In the genomic region with DNA sequence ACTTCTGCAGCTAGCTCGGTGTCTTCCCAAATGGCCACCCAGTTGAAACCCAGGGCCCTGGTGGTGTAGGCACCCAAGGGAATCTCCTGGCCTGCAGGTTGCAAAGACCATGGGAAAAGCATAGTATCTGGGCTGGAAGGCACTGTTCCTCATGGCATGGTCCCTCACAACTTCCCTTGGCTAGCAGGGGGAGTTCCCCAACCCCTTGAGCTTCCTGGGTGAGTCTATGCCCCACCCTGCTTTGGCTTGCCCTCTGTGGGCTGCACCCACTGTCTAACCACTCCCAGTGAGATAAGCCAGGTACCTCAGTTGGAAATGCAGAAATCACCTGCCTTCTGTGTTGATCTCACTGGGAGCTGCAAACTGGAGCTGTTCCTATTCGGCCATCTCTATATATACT, we compare ENCODE assay signal across 10 cellular contexts. TPM values are rescaled to one million over a fixed set of nuclear protein-coding genes. Genes with fewer than 3 reads are reported as not detected.
DNase-seq lines count a peak whose midpoint lies in the region; ATAC-seq, FAIRE-seq and TF ChIP-seq lines count a peak whose summit lies in the region.
"Not testable (repeated sequence)": the region's sequence is repeated elsewhere in the genome, so short reads cannot be mapped to it uniquely, and the experiment has no call there.
"Had no signal": no experiment of that assay in that cellular context is flagged by ENCODE, and none has a peak within 500 bp of the region (broad histone marks: within the 10 kb centered on the region; RNA-seq: fewer than 3 reads in every experiment).

No MANE protein-coding gene starts in this region.

- peak overlapping the region; percentile 56 for H2BK5ac ChIP-seq in trophoblast cell (ENCODE audit: low read depth, low read length, poor library complexity)

- CTCF ChIA-PET in Calu3 (lab: Charles Lee); HEK293 (lab: Yijun Ruan, JAX): not testable (repeated sequence)

- not testable (repeated sequence) for H4K8ac ChIP-seq in trophoblast cell (ENCODE audit: low read depth, low read length)

- POLR2A ChIA-PET in HEK293 (lab: Yijun Ruan, JAX): not testable (repeated sequence)

- not testable (repeated sequence) for H3K4me2 ChIP-seq in trophoblast cell (ENCODE audit: low read length)

- H3K4ac ChIP-seq in trophoblast cell (ENCODE audit: low read depth, low read length): not testable (repeated sequence)

- DNase-seq in Calu3: peak; percentile 4
- DNase-seq in bronchial epithelial cell (ENCODE audit: low read depth): peak; percentile 10
- not testable (repeated sequence) for DNase-seq in left colon; neural crest cell (ENCODE audit: low read depth, low spot score); trophoblast cell

- not testable (repeated sequence) for TF ChIP-seq CTCF in Calu3 (IDR thresholded peaks at IDR 0.05; ENCODE audit: unreplicated experiment); HEK293 (tag by site-specific recombination; IDR thresholded peaks at IDR 0.05); bronchial epithelial cell (IDR thresholded peaks at IDR 0.05; ENCODE audit: insufficient read depth, low read length, severe bottlenecking); neural crest cell (conservative IDR thresholded peaks at IDR 0.05)

- H3K36me3 ChIP-seq in HEK293 (ENCODE audit: control insufficient read depth in 2 of 2, insufficient read depth in 1 of 2, low read length in 2 of 2); bronchial epithelial cell (ENCODE audit: control insufficient read depth, insufficient read depth, low read length); trophoblast cell (ENCODE audit: control insufficient read depth in 1 of 2, insufficient read depth in 2 of 2, low read length in 2 of 2): not testable (repeated sequence)

- not testable (repeated sequence) for H3K23ac ChIP-seq in trophoblast cell (ENCODE audit: low read length)

- H4K91ac ChIP-seq in trophoblast cell (ENCODE audit: low read depth, low read length): peak overlapping the region; percentile 37

- H4K12ac ChIP-seq in trophoblast cell (ENCODE audit: low read depth, low read length): not testable (repeated sequence)

- no CpG with 5 or more reads among the region's 2 CpGs for WGBS in trophoblast cell (ENCODE audit: extremely low coverage, insufficient coverage, insufficient read length)

- H3K9me3 ChIP-seq in HEK293 (ENCODE audit: control insufficient read depth, insufficient read depth, low read depth, low read length); trophoblast cell (ENCODE audit: insufficient read depth, low read depth, low read length): not testable (repeated sequence)

- peak overlapping the region; percentile 29 for H3K14ac ChIP-seq in trophoblast cell (ENCODE audit: low read length)

- H3K27me3 ChIP-seq in bronchial epithelial cell (ENCODE audit: control insufficient read depth, insufficient read depth, low read length); trophoblast cell (ENCODE audit: insufficient read depth, low read length): not testable (repeated sequence)

- not testable (repeated sequence) for H3K27ac Mint-ChIP-seq in Calu3 (ENCODE audit: unreplicated experiment)
- H3K27ac Mint-ChIP-seq in neural crest cell (ENCODE audit: unreplicated experiment): peak overlapping the region; percentile 32

- H3K27me3 Mint-ChIP-seq in Calu3 (ENCODE audit: unreplicated experiment): peaks cover 16% of the 10 kb centered on the region
- not testable (repeated sequence) for H3K27me3 Mint-ChIP-seq in neural crest cell (ENCODE audit: low read depth)

- H3K4me3 Mint-ChIP-seq in Calu3 (ENCODE audit: low read depth, unreplicated experiment); neural crest cell: not testable (repeated sequence)

- H2BK120ac ChIP-seq in trophoblast cell (ENCODE audit: insufficient read depth, low read length, poor library complexity): peak overlapping the region; percentile 72

- not testable (repeated sequence) for H2AFZ ChIP-seq in trophoblast cell (ENCODE audit: insufficient read depth, low read length, poor library complexity)

- BruUV-seq in Calu3 (replicated peaks; lab: Mats Ljungman, UMichigan): not testable (repeated sequence)

- H3K4me1 ChIP-seq in HEK293 (ENCODE audit: control insufficient read depth, insufficient read depth, low read length); trophoblast cell (ENCODE audit: control insufficient read depth in 1 of 2, insufficient read depth in 2 of 2, low read length in 2 of 2): not testable (repeated sequence)

- H3K27ac ChIP-seq in HEK293 (ENCODE audit: extremely low read depth, low read depth, low read length); trophoblast cell (ENCODE audit: low read depth, low read length): not testable (repeated sequence)

- intact Hi-C loops in Calu3 (cut with micrococcal nuclease; ENCODE audit: unreplicated experiment); left colon (cut with DNase I, micrococcal nuclease): not testable (repeated sequence)

- peak overlapping the region; percentile 80 for H2BK12ac ChIP-seq in trophoblast cell (ENCODE audit: low read length)

- not testable (repeated sequence) for H3K36me3 Mint-ChIP-seq in Calu3 (ENCODE audit: insufficient read depth, unreplicated experiment)
- peaks cover 23% of the 10 kb centered on the region for H3K36me3 Mint-ChIP-seq in neural crest cell (ENCODE audit: low read depth)

- not testable (repeated sequence) for H3K4me1 Mint-ChIP-seq in Calu3 (ENCODE audit: low read depth, unreplicated experiment)
- peaks cover 11% of the 10 kb centered on the region for H3K4me1 Mint-ChIP-seq in neural crest cell

- not testable (repeated sequence) for H3K9ac ChIP-seq in trophoblast cell (ENCODE audit: low read length)

- not testable (repeated sequence) for H3K4me3 ChIP-seq in HEK293 (ENCODE audit: low read depth, low read length); bronchial epithelial cell (ENCODE audit: low read depth, low read length); trophoblast cell (ENCODE audit: low read depth, low read length)

- H2AK5ac ChIP-seq in trophoblast cell (ENCODE audit: low read length): peak overlapping the region; percentile 74

- H3K9me3 Mint-ChIP-seq in Calu3 (ENCODE audit: low read depth, unreplicated experiment): not testable (repeated sequence)
- peaks cover 13% of the 10 kb centered on the region for H3K9me3 Mint-ChIP-seq in neural crest cell

- not testable (repeated sequence) for H3K79me2 ChIP-seq in trophoblast cell (ENCODE audit: control insufficient read depth, insufficient read depth, low read length, poor library complexity)

- H3K79me1 ChIP-seq in trophoblast cell (ENCODE audit: low read length): not testable (repeated sequence)

- ATAC-seq in left colon: peak; percentile 57

- not testable (repeated sequence) for H3K18ac ChIP-seq in trophoblast cell (ENCODE audit: low read length)

- not testable (repeated sequence) for FAIRE-seq in bronchial epithelial cell (lab: Jason Lieb, UNC)

TF ChIP-seq in HEK293, 187 proteins besides CTCF, POLR2A, EP300 and RAD21:
- peak; percentile 31; the same call in 1 of the 2 replicates for TF ChIP-seq KLF1 (tag by site-specific recombination; IDR thresholded peaks at IDR 0.05)

RNA-seq across cellular contexts. Expression of a gene that starts 18.3 kb away (rescaled TPM):
- not detected in 2 replicates for total RNA-seq in Calu3 (2022)
- not detected in 2 replicates for total RNA-seq in bronchial epithelial cell
- total RNA-seq in left colon: not detected
- total RNA-seq in neural crest cell: 2.4 and 2.8 TPM in 2 replicates
- 12.9 and 14.0 TPM in 2 replicates for polyA plus RNA-seq in trophoblast cell (2013)
- total RNA-seq: Caco-2; CD4-positive, alpha-beta T cell; CD8-positive, alpha-beta T cell had no signal
- polyA plus RNA-seq: AG04450 had no signal
